Comparison of ENCODE assay signal across 27 cellular contexts in the genomic region with DNA sequence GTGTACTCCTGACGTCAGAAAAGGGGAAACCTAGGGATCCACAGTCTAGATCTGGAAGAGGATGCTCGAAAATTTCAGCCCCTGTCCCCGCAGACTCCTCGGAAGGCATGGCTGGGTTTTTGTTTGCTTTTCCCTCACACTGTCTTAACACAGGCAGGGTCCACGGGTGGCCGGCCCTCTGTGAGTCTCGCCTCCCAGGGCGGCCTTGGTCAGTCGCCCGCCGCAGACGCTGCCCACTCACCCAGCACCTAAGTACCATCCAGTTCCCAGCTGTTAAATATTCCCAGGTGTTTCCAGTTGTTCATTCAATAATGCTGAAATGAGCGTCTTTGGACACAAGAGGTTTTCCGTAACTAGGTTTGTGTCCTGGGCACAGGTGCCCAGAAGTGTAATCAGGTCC.
"Had no signal": no experiment of that assay in that cellular context is flagged by ENCODE, and none has a peak within 500 bp of the region (broad histone marks: within the 10 kb centered on the region; RNA-seq: fewer than 3 reads in every experiment).

No MANE protein-coding gene starts in this region.

- H3K4me1 ChIP-seq: esophagus squamous epithelium, heart right ventricle, left lung, psoas muscle, spleen had no signal

- H3K4me1 Mint-ChIP-seq: activated naive CD8-positive, alpha-beta T cell treated with anti-CD3 and anti-CD28 coated beads, Interleukin-2, amount 10 ng/mL, durations not matched to agents 7 days and 5 days had no signal

- DNase-seq: activated CD4-positive, alpha-beta T cell treated with anti-CD3 and anti-CD28 coated beads for 4 hours; activated CD4-positive, alpha-beta T cell treated with anti-CD3 and anti-CD28 coated beads, Interleukin-2, amount 50 U/mL, for 4 hours; activated effector memory CD4-positive, alpha-beta T cell treated with Interleukin-2 at 50 U/mL for 16 hours; activated naive CD4-positive, alpha-beta T cell treated with Interleukin-2 at 50 U/mL for 16 hours; activated naive CD8-positive, alpha-beta T cell treated with anti-CD3 and anti-CD28 coated beads, Interleukin-2, amount 10 ng/mL, durations not matched to agents 7 days and 5 days; activated T-cell treated with anti-CD3 and anti-CD28 coated beads for 4 hours; activated T-cell treated with anti-CD3 and anti-CD28 coated beads, Interleukin-2, amount 50 U/mL, for 72 hours; central memory CD4-positive, alpha-beta T cell; effector CD8-positive, alpha-beta T cell; esophagus squamous epithelium; foreskin melanocyte; heart right ventricle; kidney glomerular epithelial cell; mucosa of descending colon; nephron progenitor cell; psoas muscle; spleen; stimulated activated naive CD8-positive, alpha-beta T cell treated with anti-CD3 and anti-CD28 coated beads, Interleukin-15, Interleukin-2, amounts not matched to agents 100 U/mL and 50 U/mL, for 24 hours; T-helper 9 cell had no signal

- H3K9me3 Mint-ChIP-seq: activated naive CD8-positive, alpha-beta T cell treated with anti-CD3 and anti-CD28 coated beads, Interleukin-2, amount 10 ng/mL, durations not matched to agents 7 days and 5 days; activated T-cell treated with anti-CD3 and anti-CD28 coated beads, Interleukin-2, amount 50 U/mL, for 72 hours; dendritic cell treated with granulocyte-macrophage colony-stimulating factor and Interleukin-4, amounts not matched to agents 40 ng/mL and 50 ng/mL, for 4 days; nephron progenitor cell had no signal

- H3K27me3 Mint-ChIP-seq: dendritic cell treated with granulocyte-macrophage colony-stimulating factor and Interleukin-4, amounts not matched to agents 40 ng/mL and 50 ng/mL, for 4 days had no signal

- H3K36me3 ChIP-seq: esophagus squamous epithelium, heart right ventricle, left lung, ovary, spleen had no signal

- FAIRE-seq: astrocyte, endometrium, TTC549 had no signal

- H3K9me3 ChIP-seq: esophagus squamous epithelium, heart right ventricle, left lung, mucosa of descending colon, ovary, psoas muscle, spleen had no signal

- ATAC-seq: activated T-cell treated with anti-CD3 and anti-CD28 coated beads, Interleukin-2, amount 50 U/mL, for 72 hours; heart right ventricle; left lung; mucosa of descending colon; psoas muscle; stimulated activated naive CD8-positive, alpha-beta T cell treated with anti-CD3 and anti-CD28 coated beads, Interleukin-15, Interleukin-2, amounts not matched to agents 100 U/mL and 50 U/mL, for 24 hours had no signal

- H3K4me3 ChIP-seq: esophagus squamous epithelium, heart right ventricle, left lung, mucosa of descending colon, ovary, psoas muscle, spleen had no signal

- H3K27me3 ChIP-seq: esophagus squamous epithelium, heart right ventricle, left lung, ovary had no signal

- H3K27ac Mint-ChIP-seq: activated naive CD8-positive, alpha-beta T cell treated with anti-CD3 and anti-CD28 coated beads, Interleukin-2, amount 10 ng/mL, durations not matched to agents 7 days and 5 days; activated T-cell treated with anti-CD3 and anti-CD28 coated beads, Interleukin-2, amount 50 U/mL, for 72 hours; dendritic cell treated with granulocyte-macrophage colony-stimulating factor and Interleukin-4, amounts not matched to agents 40 ng/mL and 50 ng/mL, for 4 days; nephron progenitor cell had no signal

- H3K27ac ChIP-seq: epithelial cell of prostate, esophagus squamous epithelium, heart right ventricle, left lung, ovary, psoas muscle, spleen, VCaP had no signal

- H3K4me3 Mint-ChIP-seq: activated naive CD8-positive, alpha-beta T cell treated with anti-CD3 and anti-CD28 coated beads, Interleukin-2, amount 10 ng/mL, durations not matched to agents 7 days and 5 days; activated T-cell treated with anti-CD3 and anti-CD28 coated beads, Interleukin-2, amount 50 U/mL, for 72 hours; dendritic cell treated with granulocyte-macrophage colony-stimulating factor and Interleukin-4, amounts not matched to agents 40 ng/mL and 50 ng/mL, for 4 days; nephron progenitor cell had no signal

- H3K36me3 Mint-ChIP-seq: activated naive CD8-positive, alpha-beta T cell treated with anti-CD3 and anti-CD28 coated beads, Interleukin-2, amount 10 ng/mL, durations not matched to agents 7 days and 5 days had no signal
